ENCODE assay signal across 8 cellular contexts in the genomic region with DNA sequence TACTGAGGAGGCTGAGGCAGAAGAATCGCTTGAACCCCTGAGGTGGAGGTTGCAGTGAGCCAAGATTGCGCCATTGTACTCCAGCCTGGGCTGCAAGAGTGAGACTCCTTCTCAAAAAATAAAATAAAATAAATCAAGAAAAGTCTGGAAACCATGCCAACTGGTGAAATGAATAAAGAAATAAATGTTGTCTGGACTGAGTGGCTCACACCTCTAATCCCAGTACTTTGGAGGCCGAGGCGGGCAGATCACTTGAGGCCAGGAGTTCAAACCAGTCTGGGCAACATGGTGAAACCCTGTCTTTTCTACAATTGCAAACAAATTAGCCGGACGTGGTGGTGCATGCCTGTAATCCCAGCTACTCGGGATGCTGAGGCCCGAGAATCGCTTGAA.
DNase-seq lines count a peak whose midpoint lies in the region; ATAC-seq and TF ChIP-seq lines count a peak whose summit lies in the region.

No MANE protein-coding gene starts in this region.

- TF ChIP-seq CTCF in C4-2B (conservative IDR thresholded peaks at IDR 0.05), result no peak
- TF ChIP-seq CTCF in NB4 (IDR thresholded peaks at IDR 0.05; ENCODE audit: low read depth, low read length), result no peak
- TF ChIP-seq CTCF in coronary artery (IDR thresholded peaks at IDR 0.05), result no peak

- H3K4me1 ChIP-seq in muscle layer of duodenum (ENCODE audit: control insufficient read depth in 1 of 2, insufficient read depth in 2 of 2, low read length in 2 of 2), result no peaks in the 10 kb centered on the region

- H3K4me3 ChIP-seq in NB4 (ENCODE audit: low read depth, low read length), result peak overlapping the region; percentile 41
- H3K4me3 ChIP-seq in coronary artery, result peak overlapping the region; percentile 98
- H3K4me3 ChIP-seq in muscle layer of duodenum (ENCODE audit: low read depth in 1 of 2, low read length in 2 of 2), result peak overlapping the region; percentile 33 to 76

- TF ChIP-seq POLR2A in NB4 (IDR thresholded peaks at IDR 0.05; ENCODE audit: extremely low read depth, insufficient read length) (no peak), GM18505 (IDR thresholded peaks at IDR 0.05; ENCODE audit: borderline replicate concordance, extremely low read depth, insufficient read depth, insufficient read length) (no peak)

- ATAC-seq in GM18858 (IDR thresholded peaks at IDR 0.05; ENCODE audit: unreplicated experiment), result no peak
- no peak for ATAC-seq in GM18505 (IDR thresholded peaks at IDR 0.05; ENCODE audit: unreplicated experiment)
- no peak for ATAC-seq in HG03342 (IDR thresholded peaks at IDR 0.05; ENCODE audit: unreplicated experiment)

- peak overlapping the region; percentile 83 for H3K27ac ChIP-seq in C4-2B
- H3K27ac ChIP-seq in coronary artery, result peak overlapping the region; percentile 89 to 98
- peak overlapping the region; percentile 16 for H3K27ac ChIP-seq in muscle layer of duodenum (ENCODE audit: low read length)

- no peaks in the 10 kb centered on the region for H3K9me3 ChIP-seq in muscle layer of duodenum (ENCODE audit: control insufficient read depth in 1 of 2, low read length in 2 of 2)

- no peaks in the 10 kb centered on the region for H3K27me3 ChIP-seq in muscle layer of duodenum (ENCODE audit: low read depth, low read length)

- DNase-seq in NB4 (ENCODE audit: low read depth) (peak; percentile 45), coronary artery (ENCODE audit: low spot score) (no peak)
- DNase-seq in effector CD4-positive, alpha-beta T cell, result no peak

- no peaks in the 10 kb centered on the region for H3K36me3 ChIP-seq in muscle layer of duodenum (ENCODE audit: control insufficient read depth in 1 of 2, insufficient read depth in 2 of 2, low read length in 2 of 2)

Comparison
In these comparisons a context has a peak if more than half of its experiments do, and no peak if none do; other contexts are left out.
1. H3K27ac ChIP-seq: peak in every context shown above with its lines; median percentile 94 in coronary artery; 83 in C4-2B; 16 in muscle layer of duodenum.
2. H3K4me3 ChIP-seq: peak in every context shown above with its lines; median percentile 98 in coronary artery; 54 in muscle layer of duodenum; 41 in NB4.